ENCODE assay signal across 12 cellular contexts in genomic region chr5:126947146-126948010, GRCh38.
DNase-seq lines count a peak whose midpoint lies in the region; ATAC-seq and TF ChIP-seq lines count a peak whose summit lies in the region.
"Had no signal": no experiment of that assay in that cellular context is flagged by ENCODE, and none has a peak within 500 bp of the region (broad histone marks: within the 10 kb centered on the region; RNA-seq: fewer than 3 reads in every experiment).

No MANE protein-coding gene starts in this region.

- H3K27me3 ChIP-seq in colonic mucosa = no peaks in the 10 kb centered on the region

- no peaks in the 10 kb centered on the region for H3K4me1 ChIP-seq in colonic mucosa

- no peaks in the 10 kb centered on the region for H3K36me3 Mint-ChIP-seq in stimulated activated effector memory CD8-positive, alpha-beta T cell treated with anti-CD3 and anti-CD28 coated beads, Interleukin-12 subunit alpha, Interleukin-12 subunit beta, amount 100 ng/mL, for 72 hours

- H3K9ac ChIP-seq in colonic mucosa (ENCODE audit: low read depth in 2 of 2, low read length in 2 of 2) = no peak overlapping the region

- peak; percentile 24 for DNase-seq in GM19240 (ENCODE audit: insufficient read length, low spot score)
- DNase-seq in NB4 (ENCODE audit: low read depth) = peak; percentile 49
- DNase-seq in stimulated activated effector memory CD8-positive, alpha-beta T cell treated with anti-CD3 and anti-CD28 coated beads, Interleukin-12 subunit alpha, Interleukin-12 subunit beta, amount 100 ng/mL, for 72 hours (ENCODE audit: low spot score in 2 of 2) = no peak
- DNase-seq in colonic mucosa = no peak
- no peak for DNase-seq in SKM-1 treated with dmso at 0.1 percent for 144 hours (lab: John Stamatoyannopoulos, UW; ENCODE audit: unreplicated experiment)
- DNase-seq in foreskin fibroblast = no peak
- DNase-seq: activated CD8-positive, alpha-beta memory T cell treated with anti-CD3 and anti-CD28 coated beads, Interleukin-2, amount 50 U/mL, for 4 hours; GDM1; RPMI8226 had no signal

- no peaks in the 10 kb centered on the region for H3K9me3 Mint-ChIP-seq in stimulated activated effector memory CD8-positive, alpha-beta T cell treated with anti-CD3 and anti-CD28 coated beads, Interleukin-12 subunit alpha, Interleukin-12 subunit beta, amount 100 ng/mL, for 72 hours
- H3K9me3 Mint-ChIP-seq: central memory CD8-positive, alpha-beta T cell had no signal

- peak; percentile 84 for ATAC-seq in GM18505 (IDR thresholded peaks at IDR 0.05; ENCODE audit: unreplicated experiment)
- ATAC-seq in HG02885 (IDR thresholded peaks at IDR 0.05; ENCODE audit: poor library complexity, unreplicated experiment) = peak; percentile 86
- no peak for ATAC-seq in stimulated activated effector memory CD8-positive, alpha-beta T cell treated with anti-CD3 and anti-CD28 coated beads, Interleukin-12 subunit alpha, Interleukin-12 subunit beta, amount 100 ng/mL, for 72 hours

- H3K4me3 Mint-ChIP-seq in stimulated activated effector memory CD8-positive, alpha-beta T cell treated with anti-CD3 and anti-CD28 coated beads, Interleukin-12 subunit alpha, Interleukin-12 subunit beta, amount 100 ng/mL, for 72 hours = no peak overlapping the region
- H3K4me3 Mint-ChIP-seq: central memory CD8-positive, alpha-beta T cell had no signal

- TF ChIP-seq POLR2A in GM18505 (IDR thresholded peaks at IDR 0.05; ENCODE audit: borderline replicate concordance, extremely low read depth, insufficient read depth, insufficient read length) (no peak), NB4 (IDR thresholded peaks at IDR 0.05; ENCODE audit: extremely low read depth, insufficient read length) (no peak)

- H3K4me3 ChIP-seq in NB4 (ENCODE audit: low read depth, low read length) (no peak overlapping the region), colonic mucosa (no peak overlapping the region), foreskin fibroblast (ENCODE audit: low read depth in 1 of 2, low read length in 2 of 2) (no peak overlapping the region)

- H3K36me3 ChIP-seq in colonic mucosa = no peaks in the 10 kb centered on the region

- intact Hi-C loops in colonic mucosa (cut with DNase I) = no loop called here

- H3K27ac Mint-ChIP-seq in stimulated activated effector memory CD8-positive, alpha-beta T cell treated with anti-CD3 and anti-CD28 coated beads, Interleukin-12 subunit alpha, Interleukin-12 subunit beta, amount 100 ng/mL, for 72 hours = no peak overlapping the region

- no peaks in the 10 kb centered on the region for H3K4me1 Mint-ChIP-seq in stimulated activated effector memory CD8-positive, alpha-beta T cell treated with anti-CD3 and anti-CD28 coated beads, Interleukin-12 subunit alpha, Interleukin-12 subunit beta, amount 100 ng/mL, for 72 hours
- H3K4me1 Mint-ChIP-seq: central memory CD8-positive, alpha-beta T cell had no signal

- no peaks in the 10 kb centered on the region for H3K9me3 ChIP-seq in colonic mucosa

- TF ChIP-seq CTCF in NB4 (IDR thresholded peaks at IDR 0.05; ENCODE audit: low read depth, low read length) (no peak), colonic mucosa (IDR thresholded peaks at IDR 0.05) (no peak), foreskin fibroblast (IDR thresholded peaks at IDR 0.05; ENCODE audit: low read depth, low read length) (no peak)

- H3K27ac ChIP-seq in colonic mucosa = no peak overlapping the region

Comparison
In these comparisons a context has a peak if more than half of its experiments do, and no peak if none do; other contexts are left out.
1. DNase-seq: peak in GM19240 (single experiment) and NB4 (single experiment); none in stimulated activated effector memory CD8-positive, alpha-beta T cell treated with anti-CD3 and anti-CD28 coated beads, Interleukin-12 subunit alpha, Interleukin-12 subunit beta, amount 100 ng/mL, for 72 hours (0 of 2), colonic mucosa (single experiment), SKM-1 treated with dmso at 0.1 percent for 144 hours (single experiment) and foreskin fibroblast (0 of 2).